1 cellular context compared by ENCODE assay signal in the genomic region with DNA sequence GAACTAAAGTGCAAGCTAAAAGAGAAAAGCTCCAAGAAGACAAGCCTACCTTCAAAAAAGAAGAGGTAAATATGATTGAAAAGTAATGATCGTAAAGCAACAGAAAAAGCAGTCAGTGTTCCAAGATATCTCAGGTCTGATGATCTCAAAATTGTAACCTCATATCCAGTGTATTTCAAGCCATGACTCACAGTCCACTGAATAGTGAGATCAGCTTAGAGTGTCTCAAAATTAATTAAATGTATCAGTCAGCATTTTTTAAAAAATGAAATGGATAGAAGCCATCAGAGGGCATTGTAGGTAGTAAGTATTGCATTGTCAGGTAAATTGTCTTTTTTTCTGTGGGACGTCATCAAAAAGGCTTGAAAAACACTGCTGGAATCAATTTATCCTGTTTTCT.
TF ChIP-seq lines count a peak whose summit lies in the region.

No MANE protein-coding gene starts in this region.

TF ChIP-seq in GM23338, 12 proteins besides CTCF, POLR2A, EP300 and RAD21 (continued from another document):
- TF ChIP-seq, protein P1, sequence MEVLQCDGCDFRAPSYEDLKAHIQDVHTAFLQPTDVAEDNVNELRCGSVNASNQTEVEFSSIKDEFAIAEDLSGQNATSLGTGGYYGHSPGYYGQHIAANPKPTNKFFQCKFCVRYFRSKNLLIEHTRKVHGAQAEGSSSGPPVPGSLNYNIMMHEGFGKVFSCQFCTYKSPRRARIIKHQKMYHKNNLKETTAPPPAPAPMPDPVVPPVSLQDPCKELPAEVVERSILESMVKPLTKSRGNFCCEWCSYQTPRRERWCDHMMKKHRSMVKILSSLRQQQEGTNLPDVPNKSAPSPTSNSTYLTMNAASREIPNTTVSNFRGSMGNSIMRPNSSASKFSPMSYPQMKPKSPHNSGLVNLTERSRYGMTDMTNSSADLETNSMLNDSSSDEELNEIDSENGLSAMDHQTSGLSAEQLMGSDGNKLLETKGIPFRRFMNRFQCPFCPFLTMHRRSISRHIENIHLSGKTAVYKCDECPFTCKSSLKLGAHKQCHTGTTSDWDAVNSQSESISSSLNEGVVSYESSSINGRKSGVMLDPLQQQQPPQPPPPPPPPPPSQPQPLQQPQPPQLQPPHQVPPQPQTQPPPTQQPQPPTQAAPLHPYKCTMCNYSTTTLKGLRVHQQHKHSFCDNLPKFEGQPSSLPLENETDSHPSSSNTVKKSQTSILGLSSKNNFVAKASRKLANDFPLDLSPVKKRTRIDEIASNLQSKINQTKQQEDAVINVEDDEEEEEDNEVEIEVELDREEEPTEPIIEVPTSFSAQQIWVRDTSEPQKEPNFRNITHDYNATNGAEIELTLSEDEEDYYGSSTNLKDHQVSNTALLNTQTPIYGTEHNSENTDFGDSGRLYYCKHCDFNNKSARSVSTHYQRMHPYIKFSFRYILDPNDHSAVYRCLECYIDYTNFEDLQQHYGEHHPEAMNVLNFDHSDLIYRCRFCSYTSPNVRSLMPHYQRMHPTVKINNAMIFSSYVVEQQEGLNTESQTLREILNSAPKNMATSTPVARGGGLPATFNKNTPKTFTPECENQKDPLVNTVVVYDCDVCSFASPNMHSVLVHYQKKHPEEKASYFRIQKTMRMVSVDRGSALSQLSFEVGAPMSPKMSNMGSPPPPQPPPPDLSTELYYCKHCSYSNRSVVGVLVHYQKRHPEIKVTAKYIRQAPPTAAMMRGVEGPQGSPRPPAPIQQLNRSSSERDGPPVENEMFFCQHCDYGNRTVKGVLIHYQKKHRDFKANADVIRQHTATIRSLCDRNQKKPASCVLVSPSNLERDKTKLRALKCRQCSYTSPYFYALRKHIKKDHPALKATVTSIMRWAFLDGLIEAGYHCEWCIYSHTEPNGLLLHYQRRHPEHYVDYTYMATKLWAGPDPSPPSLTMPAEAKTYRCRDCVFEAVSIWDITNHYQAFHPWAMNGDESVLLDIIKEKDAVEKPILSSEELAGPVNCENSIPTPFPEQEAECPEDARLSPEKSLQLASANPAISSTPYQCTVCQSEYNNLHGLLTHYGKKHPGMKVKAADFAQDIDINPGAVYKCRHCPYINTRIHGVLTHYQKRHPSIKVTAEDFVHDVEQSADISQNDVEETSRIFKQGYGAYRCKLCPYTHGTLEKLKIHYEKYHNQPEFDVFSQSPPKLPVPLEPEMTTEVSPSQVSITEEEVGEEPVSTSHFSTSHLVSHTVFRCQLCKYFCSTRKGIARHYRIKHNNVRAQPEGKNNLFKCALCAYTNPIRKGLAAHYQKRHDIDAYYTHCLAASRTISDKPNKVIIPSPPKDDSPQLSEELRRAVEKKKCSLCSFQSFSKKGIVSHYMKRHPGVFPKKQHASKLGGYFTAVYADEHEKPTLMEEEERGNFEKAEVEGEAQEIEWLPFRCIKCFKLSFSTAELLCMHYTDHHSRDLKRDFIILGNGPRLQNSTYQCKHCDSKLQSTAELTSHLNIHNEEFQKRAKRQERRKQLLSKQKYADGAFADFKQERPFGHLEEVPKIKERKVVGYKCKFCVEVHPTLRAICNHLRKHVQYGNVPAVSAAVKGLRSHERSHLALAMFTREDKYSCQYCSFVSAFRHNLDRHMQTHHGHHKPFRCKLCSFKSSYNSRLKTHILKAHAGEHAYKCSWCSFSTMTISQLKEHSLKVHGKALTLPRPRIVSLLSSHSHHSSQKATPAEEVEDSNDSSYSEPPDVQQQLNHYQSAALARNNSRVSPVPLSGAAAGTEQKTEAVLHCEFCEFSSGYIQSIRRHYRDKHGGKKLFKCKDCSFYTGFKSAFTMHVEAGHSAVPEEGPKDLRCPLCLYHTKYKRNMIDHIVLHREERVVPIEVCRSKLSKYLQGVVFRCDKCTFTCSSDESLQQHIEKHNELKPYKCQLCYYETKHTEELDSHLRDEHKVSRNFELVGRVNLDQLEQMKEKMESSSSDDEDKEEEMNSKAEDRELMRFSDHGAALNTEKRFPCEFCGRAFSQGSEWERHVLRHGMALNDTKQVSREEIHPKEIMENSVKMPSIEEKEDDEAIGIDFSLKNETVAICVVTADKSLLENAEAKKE (CRISPR knock-in tag; IDR thresholded peaks at IDR 0.05) = no peak
- TF ChIP-seq CREB1 (CRISPR knock-in tag; IDR thresholded peaks at IDR 0.05; ENCODE audit: low read depth) = no peak
